Comparison of ENCODE assay signal across 8 cellular contexts in the genomic region with DNA sequence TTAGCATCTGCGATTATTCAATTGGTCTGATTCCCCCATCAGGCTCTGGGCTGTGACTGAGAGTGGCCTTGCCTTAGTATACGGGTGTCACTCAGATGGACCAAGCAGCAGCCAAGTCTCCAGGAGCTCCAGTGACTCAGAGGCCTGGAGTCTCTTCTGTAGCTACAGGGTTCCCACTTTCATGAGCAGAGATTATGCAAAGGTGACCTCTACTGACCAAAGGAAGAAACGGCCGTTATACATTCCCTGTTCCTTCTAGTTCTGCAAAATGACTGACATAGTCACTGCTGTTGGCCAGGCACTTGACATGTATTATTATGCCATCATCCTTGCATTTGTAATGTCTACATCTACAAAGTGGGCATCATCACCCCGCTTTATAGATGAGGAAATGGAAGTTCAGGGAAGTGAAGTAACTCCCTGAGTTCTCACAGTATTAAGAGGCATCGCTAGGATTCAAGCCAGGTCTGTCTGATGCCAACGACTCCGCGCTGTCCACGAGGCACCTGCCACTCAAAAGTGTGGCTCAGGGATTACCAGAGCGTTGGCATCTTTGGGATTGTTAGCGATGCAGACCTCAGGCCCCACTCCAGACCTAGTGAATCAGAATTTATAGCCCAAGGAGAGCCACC.
DNase-seq lines count a peak whose midpoint lies in the region; ATAC-seq, FAIRE-seq and TF ChIP-seq lines count a peak whose summit lies in the region.

No MANE protein-coding gene starts in this region.

- in situ Hi-C loops in astrocyte of the spinal cord (cut with HindIII; ENCODE audit: low sequenced_read_pairs), result no loop called here

- H3K9me3 Mint-ChIP-seq in stimulated activated naive CD8-positive, alpha-beta T cell treated with anti-CD3 and anti-CD28 coated beads, Interleukin-15, amount 100 ng/mL, for 72 hours, result no peaks in the 10 kb centered on the region

- TF ChIP-seq CTCF in D721Med (IDR thresholded peaks at IDR 0.05; ENCODE audit: insufficient read depth, missing control alignments) (peak; percentile 69), astrocyte of the spinal cord (IDR thresholded peaks at IDR 0.05; ENCODE audit: low read depth, low read length) (peak; percentile 79)

- FAIRE-seq in D721Med (lab: Jason Lieb, UNC) (no peak), GM19239 (lab: Jason Lieb, UNC) (peak; percentile 45)

- H3K27me3 Mint-ChIP-seq in stimulated activated naive CD8-positive, alpha-beta T cell treated with anti-CD3 and anti-CD28 coated beads, Interleukin-15, amount 100 ng/mL, for 72 hours, result peaks cover 8% of the 10 kb centered on the region

- H3K4me3 ChIP-seq in astrocyte of the spinal cord (ENCODE audit: low read depth, low read length), result no peak overlapping the region

- peak; percentile 38 for DNase-seq in D721Med (ENCODE audit: insufficient read length, low spot score)
- peak; percentile 56 for DNase-seq in GM19239 (ENCODE audit: insufficient read length, low spot score)
- DNase-seq in NCI-H774 (lab: John Stamatoyannopoulos, UW), result peak; percentile 40
- DNase-seq in astrocyte of the spinal cord (ENCODE audit: low read depth, low spot score), result peak; percentile 86
- DNase-seq in iPS-NIHi7 (ENCODE audit: extremely low spot score), result peak; percentile 87
- peak; percentile 11 to 20 for DNase-seq in stimulated activated naive CD8-positive, alpha-beta T cell treated with anti-CD3 and anti-CD28 coated beads, Interleukin-15, amount 100 ng/mL, for 72 hours
- DNase-seq in stimulated activated naive CD4-positive, alpha-beta T cell treated with Interleukin-2 at 50 U/mL for 16 hours (lab: John Stamatoyannopoulos, UW), result no peak

- H3K4me1 Mint-ChIP-seq in stimulated activated naive CD8-positive, alpha-beta T cell treated with anti-CD3 and anti-CD28 coated beads, Interleukin-15, amount 100 ng/mL, for 72 hours, result no peaks in the 10 kb centered on the region

- no peak overlapping the region for H3K4me3 Mint-ChIP-seq in stimulated activated naive CD8-positive, alpha-beta T cell treated with anti-CD3 and anti-CD28 coated beads, Interleukin-15, amount 100 ng/mL, for 72 hours

- H3K27ac Mint-ChIP-seq in stimulated activated naive CD8-positive, alpha-beta T cell treated with anti-CD3 and anti-CD28 coated beads, Interleukin-15, amount 100 ng/mL, for 72 hours, result no peak overlapping the region

- ATAC-seq in HG03457 (IDR thresholded peaks at IDR 0.05; ENCODE audit: unreplicated experiment), result peak; percentile 80
- ATAC-seq in stimulated activated naive CD8-positive, alpha-beta T cell treated with anti-CD3 and anti-CD28 coated beads, Interleukin-15, amount 100 ng/mL, for 72 hours, result peak; percentile 84
